Comparison of ENCODE assay signal across 8 cellular contexts in genomic region chr12:57751788-57752667, GRCh38. TPM values are rescaled to one million over a fixed set of nuclear protein-coding genes. Genes with fewer than 3 reads are reported as not detected.
DNase-seq lines count a peak whose midpoint lies in the region; ATAC-seq and TF ChIP-seq lines count a peak whose summit lies in the region.

Gene CDK4 (minus strand): TSS chr12:57752310. CDS start chr12:57751717, 593 bp downstream.

- CTCF ChIA-PET in activated CD4-positive, alpha-beta T cell treated with anti-CD3 and anti-CD28 coated beads for 36 hours (lab: Charles Lee): interaction anchor here (0.6 to 0.7 kb wide), 3 partner anchors 11 to 277 kb away, joined by 3 read pairs; partner anchors contain the start of gene TSFM

- peak; percentile 100 for DNase-seq in Ammon's horn (ENCODE audit: low spot score)
- DNase-seq in GM19238 (ENCODE audit: insufficient read length, low spot score): peak; percentile 96
- DNase-seq in NCI-H524 (lab: John Stamatoyannopoulos, UW): peak; percentile 98 to 99
- DNase-seq in activated CD4-positive, alpha-beta T cell treated with anti-CD3 and anti-CD28 coated beads for 36 hours: peak; percentile 99
- peak; percentile 100 for DNase-seq in choroid plexus epithelial cell (ENCODE audit: low read depth)
- peak; percentile 97 for DNase-seq in kidney epithelial cell (ENCODE audit: low read depth)
- DNase-seq in stimulated activated CD4-positive, alpha-beta T cell treated with anti-CD3 and anti-CD28 coated beads, Interleukin-15, amount 100 ng/mL, for 48 hours (ENCODE audit: low read depth in 2 of 2): peak; percentile 98 to 99

- peaks cover 2% of the 10 kb centered on the region for H3K36me3 ChIP-seq in kidney epithelial cell (ENCODE audit: control insufficient read depth, insufficient read depth, low read length)

- peaks cover 56% of the 10 kb centered on the region for H3K4me1 Mint-ChIP-seq in activated CD4-positive, alpha-beta T cell treated with anti-CD3 and anti-CD28 coated beads for 36 hours

- no peaks in the 10 kb centered on the region for H3K27me3 Mint-ChIP-seq in activated CD4-positive, alpha-beta T cell treated with anti-CD3 and anti-CD28 coated beads for 36 hours

- peak within 1 kb of the TSS; percentile 88 for H3K4me3 ChIP-seq in choroid plexus epithelial cell (ENCODE audit: low read depth, low read length)
- peak within 1 kb of the TSS; percentile 72 for H3K4me3 ChIP-seq in kidney epithelial cell (ENCODE audit: low read depth, low read length)

- peak within 1 kb of the TSS; percentile 99 for H3K27ac Mint-ChIP-seq in activated CD4-positive, alpha-beta T cell treated with anti-CD3 and anti-CD28 coated beads for 36 hours

- ATAC-seq in HG03442 (IDR thresholded peaks at IDR 0.05; ENCODE audit: unreplicated experiment): peak; percentile 63
- ATAC-seq in activated CD4-positive, alpha-beta T cell treated with anti-CD3 and anti-CD28 coated beads for 36 hours: peak; percentile 77

- intact Hi-C loops in activated CD4-positive, alpha-beta T cell treated with anti-CD3 and anti-CD28 coated beads for 36 hours (cut with DNase I, micrococcal nuclease): loop anchor here (1.0 to 10.0 kb wide), 9 partner anchors 8 to 1825 kb away; partner anchors contain the start of genes EEF1AKMT3 (in 2 of the 2), MBD6 (in 2 of the 2), METTL1 (in 2 of the 2) and BAZ2A (in 1 of the 2)

- POLR2A ChIA-PET in activated CD4-positive, alpha-beta T cell treated with anti-CD3 and anti-CD28 coated beads for 36 hours (lab: Charles Lee): interaction anchor here (0.7 to 1.2 kb wide), 3 partner anchors 20 to 273 kb away, joined by 3 read pairs; partner anchors contain the start of genes DTX3, EEF1AKMT3 and METTL1

- H3K4me3 Mint-ChIP-seq in activated CD4-positive, alpha-beta T cell treated with anti-CD3 and anti-CD28 coated beads for 36 hours: peak within 1 kb of the TSS; percentile 100

- H3K36me3 Mint-ChIP-seq in activated CD4-positive, alpha-beta T cell treated with anti-CD3 and anti-CD28 coated beads for 36 hours (ENCODE audit: low read depth): peaks cover 46% of the 10 kb centered on the region

- no peaks in the 10 kb centered on the region for H3K27me3 ChIP-seq in kidney epithelial cell (ENCODE audit: control insufficient read depth, insufficient read depth, low read length)

- no peaks in the 10 kb centered on the region for H3K9me3 Mint-ChIP-seq in activated CD4-positive, alpha-beta T cell treated with anti-CD3 and anti-CD28 coated beads for 36 hours (ENCODE audit: low read depth)

- TF ChIP-seq CTCF in choroid plexus epithelial cell (conservative IDR thresholded peaks at IDR 0.05; ENCODE audit: low read depth, low read length) (no peak), kidney epithelial cell (IDR thresholded peaks at IDR 0.05; ENCODE audit: insufficient read depth, low read length, poor library complexity, severe bottlenecking) (no peak)

RNA-seq across cellular contexts. Expression of gene CDK4, which starts in this region (rescaled TPM):
- total RNA-seq in activated CD4-positive, alpha-beta T cell treated with anti-CD3 and anti-CD28 coated beads for 36 hours: 100 to 1,000 TPM; 132 to 208 TPM
- total RNA-seq in kidney epithelial cell: 257 and 298 TPM in 2 replicates

Comparison
In these comparisons a context has a peak if more than half of its experiments do, and no peak if none do; other contexts are left out.
1. Peak in every context shown above with its lines: DNase-seq, ATAC-seq and H3K4me3 ChIP-seq.